ENCODE assay signal across 8 cellular contexts in genomic region chr5:109409061-109409843, GRCh38. TPM values are rescaled to one million over a fixed set of nuclear protein-coding genes. Genes with fewer than 3 reads are reported as not detected.
DNase-seq lines count a peak whose midpoint lies in the region; ATAC-seq, FAIRE-seq and TF ChIP-seq lines count a peak whose summit lies in the region.

No MANE protein-coding gene starts in this region.

- H3K36me3 Mint-ChIP-seq in astrocyte (ENCODE audit: low read depth, unreplicated experiment) = peaks cover 1% of the 10 kb centered on the region

- DNase-seq in NB4 (ENCODE audit: low read depth) = peak; percentile 92
- DNase-seq in T-helper 22 cell (ENCODE audit: low read depth) = peak; percentile 75
- DNase-seq in astrocyte (ENCODE audit: low read depth) = peak; percentile 77
- peak in 50 of 51 donors; percentile 28 to 90 (median 60) for DNase-seq in hypothalamus (lab: John Stamatoyannopoulos, UW)
- DNase-seq in sigmoid colon = peak; percentile 89
- DNase-seq in DMS153 treated with DMSO at 0.1 percent for 48 hours (lab: John Stamatoyannopoulos, UW; ENCODE audit: unreplicated experiment) = no peak

- ATAC-seq in HG02588 (IDR thresholded peaks at IDR 0.05; ENCODE audit: unreplicated experiment) = peak; percentile 24

- TF ChIP-seq CTCF in GM12875 (IDR thresholded peaks at IDR 0.05; ENCODE audit: borderline replicate concordance, insufficient read depth, low read depth, low read length) (no peak), NB4 (IDR thresholded peaks at IDR 0.05; ENCODE audit: low read depth, low read length) (no peak), astrocyte (IDR thresholded peaks at IDR 0.05; ENCODE audit: insufficient read depth, low read depth, low read length) (no peak), sigmoid colon (IDR thresholded peaks at IDR 0.05) (no peak)

- peak overlapping the region; percentile 99 for H3K4me3 Mint-ChIP-seq in astrocyte (ENCODE audit: unreplicated experiment)

- no peaks in the 10 kb centered on the region for H3K27me3 Mint-ChIP-seq in astrocyte (ENCODE audit: low read depth, unreplicated experiment)

- H3K4me1 ChIP-seq in astrocyte (ENCODE audit: insufficient read depth, low read length) (peaks cover 36% of the 10 kb centered on the region), sigmoid colon (peaks cover 0 to 71% (median 62%) of the 10 kb centered on the region in 4 donors)

- H3K4me3 ChIP-seq in GM12875 (ENCODE audit: low read depth, low read length) (peak overlapping the region; percentile 86), NB4 (ENCODE audit: low read depth, low read length) (peak overlapping the region; percentile 97), astrocyte (ENCODE audit: insufficient read depth, low read depth, low read length) (peak overlapping the region; percentile 99), sigmoid colon (peak overlapping the region; percentile 70 to 89 (median 85))

- peaks cover 53% of the 10 kb centered on the region for H3K79me2 ChIP-seq in astrocyte (ENCODE audit: insufficient read depth, low read length)

- TF ChIP-seq EP300 in sigmoid colon (IDR thresholded peaks at IDR 0.05) = no peak

- H4K20me1 ChIP-seq in astrocyte (ENCODE audit: insufficient read depth, low read length) = peaks cover 48% of the 10 kb centered on the region

- 0% methylated on average over 50 of the region's 50 CpGs for WGBS in sigmoid colon, 2 donors

- H3K4me1 Mint-ChIP-seq in astrocyte (ENCODE audit: low read depth, unreplicated experiment) = peaks cover 35% of the 10 kb centered on the region

- peak; percentile 58 for TF ChIP-seq POLR2A in NB4 (IDR thresholded peaks at IDR 0.05; ENCODE audit: extremely low read depth, insufficient read length)
- no peak for TF ChIP-seq POLR2A in sigmoid colon (IDR thresholded peaks at IDR 0.05)

- no peak for FAIRE-seq in astrocyte (lab: Jason Lieb, UNC)

- no peaks in the 10 kb centered on the region for H3K9me3 ChIP-seq in astrocyte (ENCODE audit: insufficient read depth, low read depth, low read length)
- H3K9me3 ChIP-seq in sigmoid colon = no peaks in the 10 kb centered on the region

- H3K27ac Mint-ChIP-seq in astrocyte (ENCODE audit: unreplicated experiment) = peak overlapping the region; percentile 99

- peak overlapping the region; percentile 41 for H2AFZ ChIP-seq in astrocyte (ENCODE audit: low read depth, low read length)

- H3K27me3 ChIP-seq in astrocyte (ENCODE audit: insufficient read depth, low read length) = no peaks in the 10 kb centered on the region
- no peaks in the 10 kb centered on the region for H3K27me3 ChIP-seq in sigmoid colon

- peak overlapping the region; percentile 91 for H3K4me2 ChIP-seq in astrocyte (ENCODE audit: low read length)

- H3K36me3 ChIP-seq in astrocyte (ENCODE audit: insufficient read depth, low read length) (no peaks in the 10 kb centered on the region), sigmoid colon (no peaks in the 10 kb centered on the region)

- H3K9me3 Mint-ChIP-seq in astrocyte (ENCODE audit: unreplicated experiment) = peaks cover 4% of the 10 kb centered on the region

- peak overlapping the region; percentile 95 for H3K27ac ChIP-seq in astrocyte (ENCODE audit: low read depth, low read length)
- H3K27ac ChIP-seq in sigmoid colon = peak overlapping the region; percentile 95 to 99 (median 98)

- intact Hi-C loops in sigmoid colon (cut with DNase I) = loop anchor here (2.0 to 10.0 kb wide), 4 partner anchors 37 to 660 kb away; no protein-coding TSS in a partner anchor

- peak overlapping the region; percentile 98 for H3K9ac ChIP-seq in astrocyte (ENCODE audit: low read length)

RNA-seq across cellular contexts. Expression of gene PJA2, which starts 0.5 kb away (rescaled TPM):
- 107 and 108 TPM in 2 replicates for total RNA-seq in astrocyte
- total RNA-seq in sigmoid colon = 100 to 1,000 TPM; 163 to 213 (median 171) TPM
- 10 to 100 TPM; 35.4 to 40.6 (median 39.0) TPM for polyA plus RNA-seq in sigmoid colon
